ENCODE assay signal across 1 cellular context in the genomic region with DNA sequence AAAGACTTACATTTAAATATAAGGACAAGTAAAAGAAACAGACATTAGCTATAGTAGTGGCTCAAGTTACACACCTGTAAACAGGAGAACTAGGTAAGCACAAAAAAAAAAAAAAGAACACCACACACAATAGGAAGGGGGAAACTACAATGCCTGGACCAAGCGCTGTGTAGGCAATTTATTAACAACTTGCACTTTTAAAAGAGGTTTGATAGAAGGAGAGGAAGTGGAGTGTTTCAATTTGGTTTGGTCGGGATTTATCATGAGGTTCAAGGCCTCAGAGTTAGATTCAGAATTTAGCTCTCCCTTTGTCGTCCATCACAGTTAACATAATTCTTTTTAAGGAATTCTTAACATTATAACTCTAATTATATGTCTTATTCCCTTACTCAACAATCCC.
TF ChIP-seq lines count a peak whose summit lies in the region.

No MANE protein-coding gene starts in this region.

TF ChIP-seq in HepG2, 621 proteins besides CTCF, POLR2A, EP300 and RAD21:
- TF ChIP-seq, protein P1, sequence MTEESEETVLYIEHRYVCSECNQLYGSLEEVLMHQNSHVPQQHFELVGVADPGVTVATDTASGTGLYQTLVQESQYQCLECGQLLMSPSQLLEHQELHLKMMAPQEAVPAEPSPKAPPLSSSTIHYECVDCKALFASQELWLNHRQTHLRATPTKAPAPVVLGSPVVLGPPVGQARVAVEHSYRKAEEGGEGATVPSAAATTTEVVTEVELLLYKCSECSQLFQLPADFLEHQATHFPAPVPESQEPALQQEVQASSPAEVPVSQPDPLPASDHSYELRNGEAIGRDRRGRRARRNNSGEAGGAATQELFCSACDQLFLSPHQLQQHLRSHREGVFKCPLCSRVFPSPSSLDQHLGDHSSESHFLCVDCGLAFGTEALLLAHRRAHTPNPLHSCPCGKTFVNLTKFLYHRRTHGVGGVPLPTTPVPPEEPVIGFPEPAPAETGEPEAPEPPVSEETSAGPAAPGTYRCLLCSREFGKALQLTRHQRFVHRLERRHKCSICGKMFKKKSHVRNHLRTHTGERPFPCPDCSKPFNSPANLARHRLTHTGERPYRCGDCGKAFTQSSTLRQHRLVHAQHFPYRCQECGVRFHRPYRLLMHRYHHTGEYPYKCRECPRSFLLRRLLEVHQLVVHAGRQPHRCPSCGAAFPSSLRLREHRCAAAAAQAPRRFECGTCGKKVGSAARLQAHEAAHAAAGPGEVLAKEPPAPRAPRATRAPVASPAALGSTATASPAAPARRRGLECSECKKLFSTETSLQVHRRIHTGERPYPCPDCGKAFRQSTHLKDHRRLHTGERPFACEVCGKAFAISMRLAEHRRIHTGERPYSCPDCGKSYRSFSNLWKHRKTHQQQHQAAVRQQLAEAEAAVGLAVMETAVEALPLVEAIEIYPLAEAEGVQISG (CRISPR knock-in tag; IDR thresholded peaks at IDR 0.05): no peak
- TF ChIP-seq KLF12 (CRISPR knock-in tag; IDR thresholded peaks at IDR 0.05; ENCODE audit: borderline replicate concordance) (0 out of 2 replicates have a peak, but pooled peaks have one; percentile 27), ZNF264 (CRISPR knock-in tag; IDR thresholded peaks at IDR 0.05) (no peak)
